In genomic region chr3:69318410-69318809, GRCh38 we compare ENCODE assay signal across 16 cellular contexts.
DNase-seq lines count a peak whose midpoint lies in the region; ATAC-seq and TF ChIP-seq lines count a peak whose summit lies in the region.
"Had no signal": no experiment of that assay in that cellular context is flagged by ENCODE, and none has a peak within 500 bp of the region (broad histone marks: within the 10 kb centered on the region; RNA-seq: fewer than 3 reads in every experiment).

No MANE protein-coding gene starts in this region.

- DNase-seq in BE2C (peak; percentile 43), caudate nucleus (lab: John Stamatoyannopoulos, UW) (no peak), endodermal cell (peak; percentile 21)
- DNase-seq: 8988T; Caco-2; CD4-positive, alpha-beta T cell; GDM1; GOT3; H7; HFFc6 had no signal

- no peak for TF ChIP-seq CTCF in BE2C (IDR thresholded peaks at IDR 0.05; ENCODE audit: low read depth, low read length)
- TF ChIP-seq CTCF in endodermal cell (conservative IDR thresholded peaks at IDR 0.05), result no peak

- no peak overlapping the region for H3K27ac Mint-ChIP-seq in endodermal cell
- H3K27ac Mint-ChIP-seq: CD4-positive, alpha-beta T cell; HFFc6 had no signal

- 94 to 100% methylated on average over 2 to 5 of the region's 5 CpGs for WGBS in endodermal cell (ENCODE audit: insufficient coverage in 1 of 2, insufficient read length in 1 of 2), 2 experiments

- no peak overlapping the region for H3K4me3 Mint-ChIP-seq in endodermal cell
- H3K4me3 Mint-ChIP-seq: CD4-positive, alpha-beta T cell; HFFc6 had no signal

- H3K9me3 ChIP-seq in BE2C (no peaks in the 10 kb centered on the region), endodermal cell (ENCODE audit: control insufficient read depth, low read length) (no peaks in the 10 kb centered on the region)
- H3K9me3 ChIP-seq: Caco-2 had no signal

- no peak overlapping the region for H3K4me3 ChIP-seq in BE2C (ENCODE audit: low read depth, low read length)
- no peak overlapping the region for H3K4me3 ChIP-seq in endodermal cell (ENCODE audit: low read length)

- H3K9ac ChIP-seq in endodermal cell (ENCODE audit: extremely low read depth, low read length, poor library complexity, severe bottlenecking), result no peak overlapping the region

- peaks cover 4% of the 10 kb centered on the region for H3K4me1 Mint-ChIP-seq in endodermal cell

- H3K27me3 ChIP-seq in BE2C (no peaks in the 10 kb centered on the region), endodermal cell (ENCODE audit: control insufficient read depth, insufficient read depth, low read length, poor library complexity, severe bottlenecking) (no peaks in the 10 kb centered on the region)

- H3K36me3 Mint-ChIP-seq in endodermal cell (ENCODE audit: low read depth), result no peaks in the 10 kb centered on the region

- H3K4me1 ChIP-seq in BE2C (no peaks in the 10 kb centered on the region), endodermal cell (ENCODE audit: control insufficient read depth, insufficient read depth, low read length) (no peaks in the 10 kb centered on the region)

- H3K27ac ChIP-seq in caudate nucleus (ENCODE audit: low read depth, low read length) (peak overlapping the region; percentile 52), endodermal cell (ENCODE audit: low read depth, low read length) (no peak overlapping the region), temporal lobe (ENCODE audit: low read depth, low read length) (peak overlapping the region; percentile 100)
- H3K27ac ChIP-seq: C4-2B had no signal

- no peaks in the 10 kb centered on the region for H3K9me3 Mint-ChIP-seq in endodermal cell
- H3K9me3 Mint-ChIP-seq: CD4-positive, alpha-beta T cell; HFFc6 had no signal

- H3K27me3 Mint-ChIP-seq in endodermal cell (ENCODE audit: insufficient read depth), result no peaks in the 10 kb centered on the region
- H3K27me3 Mint-ChIP-seq: CD4-positive, alpha-beta T cell had no signal

- H3K36me3 ChIP-seq in BE2C, result no peaks in the 10 kb centered on the region
- H3K36me3 ChIP-seq in endodermal cell (ENCODE audit: control insufficient read depth, insufficient read depth, low read length), result no peaks in the 10 kb centered on the region

- no peak for ATAC-seq in HG03280 (IDR thresholded peaks at IDR 0.05; ENCODE audit: unreplicated experiment)
- ATAC-seq in HG02840 (IDR thresholded peaks at IDR 0.05; ENCODE audit: low FRiP score, unreplicated experiment), result no peak
- no peak for ATAC-seq in HG02981 (IDR thresholded peaks at IDR 0.05; ENCODE audit: unreplicated experiment)
- ATAC-seq: HCT116 had no signal

Comparison
In these comparisons a context has a peak if more than half of its experiments do, and no peak if none do; other contexts are left out.
1. DNase-seq: peak in BE2C (single experiment) and endodermal cell (single experiment); none in caudate nucleus (0 of 61).